Comparison of ENCODE assay signal across 12 cellular contexts in the genomic region with DNA sequence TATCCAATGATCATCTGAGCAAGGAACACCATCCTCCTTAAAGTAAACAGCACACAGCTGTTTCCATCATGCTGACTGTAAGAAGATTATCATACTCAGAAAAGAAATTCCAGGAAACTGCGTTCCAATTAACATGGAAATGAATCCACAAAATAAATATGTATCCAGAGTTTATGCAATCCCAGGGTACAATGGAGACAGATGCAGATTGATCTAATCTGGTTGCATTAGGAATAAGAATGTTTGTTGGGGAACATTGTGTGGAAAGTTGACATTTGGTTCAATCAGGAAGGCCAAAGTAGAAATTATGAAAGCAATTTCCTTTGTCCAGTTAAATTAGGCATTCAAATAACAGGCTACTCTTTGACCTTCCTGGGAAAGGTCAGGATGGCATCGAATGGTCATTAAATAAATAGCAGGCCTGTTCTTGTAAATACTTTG.
DNase-seq lines count a peak whose midpoint lies in the region; ATAC-seq and TF ChIP-seq lines count a peak whose summit lies in the region.
"Had no signal": no experiment of that assay in that cellular context is flagged by ENCODE, and none has a peak within 500 bp of the region (broad histone marks: within the 10 kb centered on the region; RNA-seq: fewer than 3 reads in every experiment).

No MANE protein-coding gene starts in this region.

- no peaks in the 10 kb centered on the region for H3K4me1 ChIP-seq in CD4-positive, CD25-positive, alpha-beta regulatory T cell (ENCODE audit: control insufficient read depth, insufficient read depth, low read length, poor library complexity, severe bottlenecking)
- peaks cover 17% of the 10 kb centered on the region for H3K4me1 ChIP-seq in MM.1S (ENCODE audit: low read length)
- peaks cover 6% of the 10 kb centered on the region for H3K4me1 ChIP-seq in effector memory CD4-positive, alpha-beta T cell (ENCODE audit: control insufficient read depth, insufficient read depth, low read length, poor library complexity, severe bottlenecking)
- H3K4me1 ChIP-seq in H9 (ENCODE audit: insufficient read depth, low read length) = no peaks in the 10 kb centered on the region
- H3K4me1 ChIP-seq in prostate gland (replicated peaks) = no peaks in the 10 kb centered on the region

- no peaks in the 10 kb centered on the region for H3K27me3 Mint-ChIP-seq in CD4-positive, CD25-positive, alpha-beta regulatory T cell
- H3K27me3 Mint-ChIP-seq in natural killer cell (ENCODE audit: low read depth in 2 of 2) (no peaks in the 10 kb centered on the region), H9 (ENCODE audit: low read depth) (no peaks in the 10 kb centered on the region)
- H3K27me3 Mint-ChIP-seq in activated T-cell treated with anti-CD3 and anti-CD28 coated beads, Interleukin-2, amount 50 U/mL, for 24 hours = no peaks in the 10 kb centered on the region
- H3K27me3 Mint-ChIP-seq: progenitor cell of endocrine pancreas had no signal

- H3K4me2 ChIP-seq in MM.1S (ENCODE audit: low read depth, low read length) (peak overlapping the region; percentile 49), H9 (ENCODE audit: insufficient read depth, insufficient read length, low read length) (no peak overlapping the region)

- no peaks in the 10 kb centered on the region for H3K9me2 ChIP-seq in MM.1S (replicated peaks; ENCODE audit: insufficient read depth, low read length)

- H4K5ac ChIP-seq in H9 (ENCODE audit: insufficient read length, low read depth, low read length) = no peak overlapping the region

- no peak overlapping the region for H3K27ac ChIP-seq in CD4-positive, CD25-positive, alpha-beta regulatory T cell (ENCODE audit: insufficient read depth, low read length, poor library complexity, severe bottlenecking)
- peak overlapping the region; percentile 13; the same call in 1 of the 2 replicates for H3K27ac ChIP-seq in MM.1S (ENCODE audit: low read length)
- no peak overlapping the region for H3K27ac ChIP-seq in effector memory CD4-positive, alpha-beta T cell (ENCODE audit: insufficient read depth, low read length, poor library complexity, severe bottlenecking)
- H3K27ac ChIP-seq in H9 (ENCODE audit: insufficient read length, low read depth, low read length) = no peak overlapping the region
- no peak overlapping the region for H3K27ac ChIP-seq in prostate gland
- H3K27ac ChIP-seq: HL-60, WERI-Rb-1 had no signal

- H4K20me1 ChIP-seq in MM.1S (ENCODE audit: insufficient read depth, low read length) (no peaks in the 10 kb centered on the region), H9 (ENCODE audit: control insufficient read depth, insufficient read depth, insufficient read length) (no peaks in the 10 kb centered on the region)

- no peaks in the 10 kb centered on the region for H3K79me1 ChIP-seq in H9 (ENCODE audit: insufficient read depth, low read depth, low read length, poor library complexity, severe bottlenecking)

- peaks cover 8 to 27% (median 17%) of the 10 kb centered on the region in 4 donors for H3K4me1 Mint-ChIP-seq in CD4-positive, CD25-positive, alpha-beta regulatory T cell
- H3K4me1 Mint-ChIP-seq in natural killer cell (peaks cover 26 to 29% of the 10 kb centered on the region in 2 donors), H9 (peaks cover 0 to 3% of the 10 kb centered on the region in 2 experiments; a peak in 1 of 4 replicates)
- peaks cover 41% of the 10 kb centered on the region for H3K4me1 Mint-ChIP-seq in activated T-cell treated with anti-CD3 and anti-CD28 coated beads, Interleukin-2, amount 50 U/mL, for 24 hours (ENCODE audit: low read depth)

- no peak overlapping the region for H3K18ac ChIP-seq in H9 (ENCODE audit: insufficient read length, low read depth, low read length)

- no peak overlapping the region for H3K14ac ChIP-seq in H9 (ENCODE audit: insufficient read depth, low read length)

- H3K9me3 Mint-ChIP-seq in CD4-positive, CD25-positive, alpha-beta regulatory T cell = peaks cover 0 to under 1% (median 0%) of the 10 kb centered on the region in 7 donors
- H3K9me3 Mint-ChIP-seq in natural killer cell (no peaks in the 10 kb centered on the region), H9 (no peaks in the 10 kb centered on the region)
- peaks cover 4% of the 10 kb centered on the region for H3K9me3 Mint-ChIP-seq in activated T-cell treated with anti-CD3 and anti-CD28 coated beads, Interleukin-2, amount 50 U/mL, for 24 hours

- H3K9ac ChIP-seq in MM.1S (ENCODE audit: low read length) = 0 out of 2 replicates have a peak overlapping the region, but pooled peaks have one; percentile 0
- H3K9ac ChIP-seq in H9 (ENCODE audit: extremely low read depth, insufficient read length, low read length) = no peak overlapping the region

- no peak for ATAC-seq in CD4-positive, CD25-positive, alpha-beta regulatory T cell (ENCODE audit: low read depth in 2 of 2)
- ATAC-seq in natural killer cell = no peak

- peak overlapping the region; percentile 62 for H3K4me3 ChIP-seq in CD4-positive, CD25-positive, alpha-beta regulatory T cell (ENCODE audit: low read depth, low read length)
- H3K4me3 ChIP-seq in MM.1S (ENCODE audit: low read length) = peak overlapping the region; percentile 5
- peak overlapping the region; percentile 30 for H3K4me3 ChIP-seq in effector memory CD4-positive, alpha-beta T cell (ENCODE audit: insufficient read depth, low read depth, low read length, poor library complexity, severe bottlenecking)
- H3K4me3 ChIP-seq in prostate gland = no peak overlapping the region

- H2BK12ac ChIP-seq in H9 (ENCODE audit: insufficient read length, low read depth, low read length) = no peak overlapping the region

- H2BK20ac ChIP-seq in H9 (ENCODE audit: low read depth, low read length, poor library complexity, severe bottlenecking) = no peak overlapping the region

- H2BK5ac ChIP-seq in H9 (ENCODE audit: insufficient read length, low read length) = no peak overlapping the region

- no peak overlapping the region for H4K91ac ChIP-seq in H9 (ENCODE audit: insufficient read length, low read depth, low read length)

- no peaks in the 10 kb centered on the region for H3K23me2 ChIP-seq in H9 (ENCODE audit: insufficient read length, low read depth, low read length, poor library complexity, severe bottlenecking)

- H3K4me3 Mint-ChIP-seq in CD4-positive, CD25-positive, alpha-beta regulatory T cell = peak overlapping the region in 3 of 4 donors; percentile 50 to 65 (median 53)
- peak overlapping the region; percentile 72 for H3K4me3 Mint-ChIP-seq in natural killer cell
- H3K4me3 Mint-ChIP-seq in H9 = no peak overlapping the region
- H3K4me3 Mint-ChIP-seq in activated T-cell treated with anti-CD3 and anti-CD28 coated beads, Interleukin-2, amount 50 U/mL, for 24 hours = no peak overlapping the region

- peak overlapping the region in 2 of 3 donors; percentile 44 to 74 for H3K27ac Mint-ChIP-seq in CD4-positive, CD25-positive, alpha-beta regulatory T cell
- H3K27ac Mint-ChIP-seq in natural killer cell (peak overlapping the region; percentile 69 to 81), H9 (no peak overlapping the region)
- H3K27ac Mint-ChIP-seq in activated T-cell treated with anti-CD3 and anti-CD28 coated beads, Interleukin-2, amount 50 U/mL, for 24 hours = no peak overlapping the region
- H3K27ac Mint-ChIP-seq: progenitor cell of endocrine pancreas had no signal

- no peak overlapping the region for H3K23ac ChIP-seq in H9 (ENCODE audit: insufficient read length, low read depth, low read length)

- no peak for DNase-seq in CD4-positive, CD25-positive, alpha-beta regulatory T cell
- DNase-seq in MM.1S (no peak), natural killer cell (no peak), H9 (no peak), prostate gland (ENCODE audit: low spot score) (no peak)
- DNase-seq in effector memory CD4-positive, alpha-beta T cell = no peak
- DNase-seq in activated T-cell treated with anti-CD3 and anti-CD28 coated beads, Interleukin-2, amount 50 U/mL, for 24 hours = no peak
- DNase-seq: mesendoderm, NCI-H345, WERI-Rb-1 had no signal

- H3K79me2 ChIP-seq in MM.1S (ENCODE audit: low read length) (no peaks in the 10 kb centered on the region), H9 (ENCODE audit: insufficient read depth, low read length) (no peaks in the 10 kb centered on the region)

- H2AK5ac ChIP-seq in H9 (ENCODE audit: insufficient read length, low read length) = no peak overlapping the region

- 0 out of 2 replicates have a peak, but pooled peaks cover 3% of the 10 kb centered on the region for H3F3A ChIP-seq in MM.1S (ENCODE audit: insufficient read depth, low read length)

- H3K4ac ChIP-seq in H9 (ENCODE audit: low read depth, low read length) = no peak overlapping the region

- no peak overlapping the region for H2BK15ac ChIP-seq in H9 (ENCODE audit: low read depth, low read length)

- no CpG with 5 or more reads among the region's 2 CpGs for WGBS in H9 (ENCODE audit: extremely low coverage, insufficient read length, low lambda C conversion rate)
- WGBS in prostate gland = 39% methylated on average over 2 of the region's 2 CpGs

- no peaks in the 10 kb centered on the region for H3K36me3 ChIP-seq in CD4-positive, CD25-positive, alpha-beta regulatory T cell (ENCODE audit: control insufficient read depth, insufficient read depth, low read length)
- H3K36me3 ChIP-seq in MM.1S (replicated peaks; ENCODE audit: insufficient read depth, low read length) = no peaks in the 10 kb centered on the region
- no peaks in the 10 kb centered on the region for H3K36me3 ChIP-seq in effector memory CD4-positive, alpha-beta T cell (ENCODE audit: control insufficient read depth, insufficient read depth, low read length)
- no peaks in the 10 kb centered on the region for H3K36me3 ChIP-seq in prostate gland
- H3K36me3 ChIP-seq: WERI-Rb-1 had no signal

- H3K9me3 ChIP-seq in CD4-positive, CD25-positive, alpha-beta regulatory T cell (ENCODE audit: control insufficient read depth in 2 of 2, low read length in 2 of 2) = no peaks in the 10 kb centered on the region
- H3K9me3 ChIP-seq in MM.1S (replicated peaks; ENCODE audit: insufficient read depth, low read length) (no peaks in the 10 kb centered on the region), H9 (ENCODE audit: control insufficient read depth, low read depth, low read length) (no peaks in the 10 kb centered on the region), prostate gland (no peaks in the 10 kb centered on the region)
- H3K9me3 ChIP-seq in effector memory CD4-positive, alpha-beta T cell (ENCODE audit: control insufficient read depth, low read length) = no peaks in the 10 kb centered on the region

- TF ChIP-seq POLR2A in prostate gland (IDR thresholded peaks at IDR 0.05) = no peak

- intact Hi-C loops in natural killer cell (cut with micrococcal nuclease) = loop anchor here (5.0 kb wide), 2 partner anchors 39 to 76 kb away; no protein-coding TSS in a partner anchor
- intact Hi-C loops in prostate gland (cut with DNase I) = no loop called here

- TF ChIP-seq CTCF in MM.1S (IDR thresholded peaks at IDR 0.05; ENCODE audit: low read length) (no peak), natural killer cell (IDR thresholded peaks at IDR 0.05) (no peak), H9 (conservative IDR thresholded peaks at IDR 0.05) (no peak), prostate gland (IDR thresholded peaks at IDR 0.05) (no peak)

- H3K27me3 ChIP-seq in CD4-positive, CD25-positive, alpha-beta regulatory T cell (ENCODE audit: control insufficient read depth, insufficient read depth, low read length) = no peaks in the 10 kb centered on the region
- H3K27me3 ChIP-seq in MM.1S (replicated peaks; ENCODE audit: insufficient read depth, low read length) = no peaks in the 10 kb centered on the region
- no peaks in the 10 kb centered on the region for H3K27me3 ChIP-seq in effector memory CD4-positive, alpha-beta T cell (replicated peaks; ENCODE audit: control insufficient read depth, insufficient read depth, low read length, poor library complexity, severe bottlenecking)
- H3K27me3 ChIP-seq in H9 (ENCODE audit: insufficient read depth, low read length) = no peaks in the 10 kb centered on the region
- no peaks in the 10 kb centered on the region for H3K27me3 ChIP-seq in prostate gland (replicated peaks; ENCODE audit: insufficient read depth)

- H3K56ac ChIP-seq in H9 (ENCODE audit: insufficient read length, low read depth, low read length) = no peak overlapping the region

- no peaks in the 10 kb centered on the region for H3K36me3 Mint-ChIP-seq in CD4-positive, CD25-positive, alpha-beta regulatory T cell
- H3K36me3 Mint-ChIP-seq in natural killer cell (no peaks in the 10 kb centered on the region), H9 (ENCODE audit: insufficient read depth in 1 of 3, low read depth in 3 of 3) (no peaks in the 10 kb centered on the region)
- peaks cover 1% of the 10 kb centered on the region for H3K36me3 Mint-ChIP-seq in activated T-cell treated with anti-CD3 and anti-CD28 coated beads, Interleukin-2, amount 50 U/mL, for 24 hours (ENCODE audit: low read depth)

- no peak overlapping the region for H2BK120ac ChIP-seq in H9 (ENCODE audit: low read depth, low read length, poor library complexity, severe bottlenecking)

- H2AFZ ChIP-seq in MM.1S (ENCODE audit: low read length) (peak overlapping the region; percentile 50), H9 (ENCODE audit: low read length) (no peak overlapping the region)

- H3T11ph ChIP-seq in H9 (ENCODE audit: low read length) = no peak overlapping the region

- H4K8ac ChIP-seq in H9 (replicated peaks; ENCODE audit: insufficient read length, low read depth, low read length) = no peak overlapping the region

Comparison
In these comparisons a context has a peak if more than half of its experiments do, and no peak if none do; other contexts are left out.
1. H3K4me3 ChIP-seq: peak in CD4-positive, CD25-positive, alpha-beta regulatory T cell (single experiment), MM.1S (single experiment) and effector memory CD4-positive, alpha-beta T cell (single experiment); none in prostate gland (0 of 2).
2. H3K27ac Mint-ChIP-seq: peak in CD4-positive, CD25-positive, alpha-beta regulatory T cell (2 of 3) and natural killer cell (2 of 2); none in H9 (0 of 3) and activated T-cell treated with anti-CD3 and anti-CD28 coated beads, Interleukin-2, amount 50 U/mL, for 24 hours (single experiment).
3. H3K4me3 Mint-ChIP-seq: peak in CD4-positive, CD25-positive, alpha-beta regulatory T cell (3 of 4) and natural killer cell (single experiment); none in H9 (0 of 2) and activated T-cell treated with anti-CD3 and anti-CD28 coated beads, Interleukin-2, amount 50 U/mL, for 24 hours (single experiment).